ENCODE assay signal across 19 cellular contexts in the genomic region with DNA sequence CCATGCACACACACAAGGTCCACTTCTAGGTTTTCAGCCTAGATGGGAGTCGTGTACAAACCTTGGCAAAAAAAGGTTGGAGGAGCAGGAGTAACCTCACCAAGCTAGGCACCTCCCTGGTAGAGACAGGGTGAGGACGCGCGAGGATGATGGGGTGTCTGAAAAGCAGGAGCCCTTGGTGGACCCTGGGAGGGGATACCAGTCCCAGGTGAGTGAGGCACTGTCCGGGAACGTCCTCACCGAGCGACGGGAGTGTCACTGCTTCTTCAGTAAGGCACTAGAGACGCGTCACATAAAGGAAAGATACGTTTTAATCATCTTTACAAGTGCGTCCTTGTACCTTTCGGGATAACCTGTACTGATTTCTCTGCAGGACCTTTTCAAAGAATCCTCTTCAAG. TPM values are rescaled to one million over a fixed set of nuclear protein-coding genes. Genes with fewer than 3 reads are reported as not detected.
DNase-seq lines count a peak whose midpoint lies in the region; ATAC-seq and TF ChIP-seq lines count a peak whose summit lies in the region.
"Had no signal": no experiment of that assay in that cellular context is flagged by ENCODE, and none has a peak within 500 bp of the region (broad histone marks: within the 10 kb centered on the region; RNA-seq: fewer than 3 reads in every experiment).

No MANE protein-coding gene starts in this region.

- H3K27me3 ChIP-seq in heart right ventricle (no peaks in the 10 kb centered on the region), RWPE2 (ENCODE audit: insufficient read depth, poor library complexity, severe bottlenecking) (no peaks in the 10 kb centered on the region), esophagus muscularis mucosa (no peaks in the 10 kb centered on the region)
- H3K27me3 ChIP-seq: Peyer's patch had no signal

- ATAC-seq in heart right ventricle (no peak), RWPE2 (ENCODE audit: low read depth) (no peak), sciatic nerve (no peak)
- ATAC-seq: CD8-positive, alpha-beta T cell had no signal

- intact Hi-C loops in cardiac septum (cut with DNase I) (no loop called here), heart right ventricle (cut with DNase I) (loop anchor here in 7 of 10 donors (5.0 to 10.0 kb wide), 9 partner anchors 47 to 535 kb away; no protein-coding TSS in a partner anchor), esophagus muscularis mucosa (cut with DNase I) (loop anchor here (10.0 kb wide), 1 partner anchor 305 kb away; no protein-coding TSS in a partner anchor), sciatic nerve (cut with DNase I) (loop anchor here (10.0 kb wide), 1 partner anchor 435 kb away; no protein-coding TSS in a partner anchor)

- H3K4me1 ChIP-seq in heart right ventricle, result peaks cover 0 to 4% (median 3%) of the 10 kb centered on the region in 9 donors
- H3K4me1 ChIP-seq in RWPE2 (ENCODE audit: insufficient read depth, poor library complexity, severe bottlenecking), result no peaks in the 10 kb centered on the region
- H3K4me1 ChIP-seq in esophagus muscularis mucosa, result peaks cover 0 to 5% (median 4%) of the 10 kb centered on the region in 4 donors

- H3K9me3 ChIP-seq in heart right ventricle, result peaks cover 0 to 8% (median 0%) of the 10 kb centered on the region in 11 donors
- H3K9me3 ChIP-seq in RWPE2 (ENCODE audit: severe bottlenecking), result no peaks in the 10 kb centered on the region
- peaks cover 0 to 4% (median under 1%) of the 10 kb centered on the region in 4 donors for H3K9me3 ChIP-seq in esophagus muscularis mucosa

- DNase-seq in cardiac septum (ENCODE audit: low spot score) (peak; percentile 70), heart right ventricle (no peak), RWPE2 (ENCODE audit: low spot score) (peak; percentile 81), esophagus muscularis mucosa (ENCODE audit: extremely low spot score) (peak; percentile 50), sciatic nerve (ENCODE audit: low spot score) (peak; percentile 54), OCI-M2 (lab: John Stamatoyannopoulos, UW; ENCODE audit: unreplicated experiment) (no peak), UCSD-AML1 (lab: John Stamatoyannopoulos, UW; ENCODE audit: unreplicated experiment) (no peak), T-helper 2 cell (no peak)
- DNase-seq: IMR-90, MV-4-11, NCI-H1417 treated with DMSO at 0.1 percent for 48 hours, NCI-H2029, NCI-H510A treated with DMSO at 0.1 percent for 48 hours had no signal

- H3K4me3 ChIP-seq in heart right ventricle (no peak overlapping the region), RWPE2 (ENCODE audit: severe bottlenecking) (no peak overlapping the region), esophagus muscularis mucosa (no peak overlapping the region)
- H3K4me3 ChIP-seq: Peyer's patch had no signal

- no peak for TF ChIP-seq POLR2A in esophagus muscularis mucosa (IDR thresholded peaks at IDR 0.05; ENCODE audit: low read depth)

- TF ChIP-seq EP300 in esophagus muscularis mucosa (IDR thresholded peaks at IDR 0.05), result no peak

- peaks cover 0 to 48% (median 19%) of the 10 kb centered on the region in 9 donors for H3K36me3 ChIP-seq in heart right ventricle
- H3K36me3 ChIP-seq in RWPE2 (ENCODE audit: low read depth), result peaks cover 47% of the 10 kb centered on the region
- peaks cover 10 to 34% (median 30%) of the 10 kb centered on the region in 4 donors for H3K36me3 ChIP-seq in esophagus muscularis mucosa

- H3K27ac ChIP-seq in heart right ventricle (no peak overlapping the region), RWPE2 (ENCODE audit: poor library complexity, severe bottlenecking) (no peak overlapping the region), esophagus muscularis mucosa (replicated peaks in 1 of 4) (no peak overlapping the region)
- H3K27ac ChIP-seq: Peyer's patch had no signal

- TF ChIP-seq CTCF in heart right ventricle (IDR thresholded peaks at IDR 0.05) (no peak), RWPE2 (IDR thresholded peaks at IDR 0.05; ENCODE audit: poor library complexity, severe bottlenecking) (no peak), esophagus muscularis mucosa (IDR thresholded peaks at IDR 0.05) (no peak)

- WGBS in heart right ventricle, 2 donors, result 93% methylated on average over 14 of the region's 14 CpGs
- 94% methylated on average over 14 of the region's 14 CpGs for WGBS in esophagus muscularis mucosa

RNA-seq across cellular contexts. Expression of gene ZBP1, which starts 29.4 kb away (rescaled TPM):
- 0.43 TPM for total RNA-seq in cardiac septum
- 1 to 10 TPM in 1 of 10 donors, under 1 TPM in 7, not detected in 2; 0.16 to 1.2 (median 0.31) TPM for total RNA-seq in heart right ventricle
- under 1 TPM; 0.13 to 0.51 TPM for polyA plus RNA-seq in heart right ventricle
- total RNA-seq in esophagus muscularis mucosa, result under 1 TPM in 2 of 4 donors, not detected in 2; 0.33 to 0.75 TPM
- total RNA-seq in sciatic nerve, result 0.49 TPM
- total RNA-seq: H7, IMR-90, LHCN-M2 had no signal
- polyA plus RNA-seq: AG04450, BJ, IMR-90 had no signal

Comparison
In these comparisons a context has a peak if more than half of its experiments do, and no peak if none do; other contexts are left out.
1. DNase-seq: peak in cardiac septum (single experiment), RWPE2 (single experiment), esophagus muscularis mucosa (single experiment) and sciatic nerve (single experiment); none in heart right ventricle (0 of 2), OCI-M2 (single experiment), UCSD-AML1 (single experiment) and T-helper 2 cell (0 of 5).